Comparison of ENCODE assay signal across 29 cellular contexts in genomic region chr5:136182618-136183017, GRCh38. TPM values are rescaled to one million over a fixed set of nuclear protein-coding genes. Genes with fewer than 3 reads are reported as not detected.
DNase-seq lines count a peak whose midpoint lies in the region; ATAC-seq and TF ChIP-seq lines count a peak whose summit lies in the region.
"Had no signal": no experiment of that assay in that cellular context is flagged by ENCODE, and none has a peak within 500 bp of the region (broad histone marks: within the 10 kb centered on the region; RNA-seq: fewer than 3 reads in every experiment).

No MANE protein-coding gene starts in this region.

- no peak for TF ChIP-seq CTCF in choroid plexus epithelial cell (conservative IDR thresholded peaks at IDR 0.05; ENCODE audit: low read depth, low read length)
- no peak for TF ChIP-seq CTCF in fibroblast of pulmonary artery (IDR thresholded peaks at IDR 0.05; ENCODE audit: low read length, missing control alignments)

- no peaks in the 10 kb centered on the region for H3K9me3 ChIP-seq in GM23248 (ENCODE audit: low read depth)

- no peaks in the 10 kb centered on the region for H3K4me1 ChIP-seq in GM23248 (ENCODE audit: insufficient read depth)

- no peak overlapping the region for H3K9ac ChIP-seq in GM23248

- H3K27me3 Mint-ChIP-seq in activated T-helper 17 cell treated with anti-CD3 and anti-CD28 coated beads, Interleukin-2, amount 50 U/mL, for 72 hours, result peaks cover 3% of the 10 kb centered on the region

- H3K4me3 ChIP-seq in GM23248, result no peak overlapping the region
- no peak overlapping the region for H3K4me3 ChIP-seq in choroid plexus epithelial cell (ENCODE audit: low read depth, low read length)
- H3K4me3 ChIP-seq in fibroblast of pulmonary artery (replicated peaks; ENCODE audit: low read depth, low read length), result no peak overlapping the region
- H3K4me3 ChIP-seq: K562, PC-9 had no signal

- no peak overlapping the region for H3K27ac Mint-ChIP-seq in activated T-helper 17 cell treated with anti-CD3 and anti-CD28 coated beads, Interleukin-2, amount 50 U/mL, for 72 hours

- in situ Hi-C loops in GM23248 (cut with MboI), result loop anchor here (10.0 kb wide), 1 partner anchor 298 kb away; no protein-coding TSS in a partner anchor

- H3K36me3 Mint-ChIP-seq in activated T-helper 17 cell treated with anti-CD3 and anti-CD28 coated beads, Interleukin-2, amount 50 U/mL, for 72 hours (ENCODE audit: low read depth), result peaks cover 38% of the 10 kb centered on the region

- no peaks in the 10 kb centered on the region for H3K4me1 Mint-ChIP-seq in activated T-helper 17 cell treated with anti-CD3 and anti-CD28 coated beads, Interleukin-2, amount 50 U/mL, for 72 hours

- H3K9me2 ChIP-seq in GM23248 (ENCODE audit: insufficient read depth), result no peaks in the 10 kb centered on the region

- 95 to 100% methylated on average over 1 of the region's 1 CpG for WGBS in GM23248 (ENCODE audit: low coverage in 1 of 2, low lambda C conversion rate in 2 of 2, missing lambda C conversion rate in 2 of 2), 2 experiments

- no peak overlapping the region for H3K4me2 ChIP-seq in GM23248 (ENCODE audit: unreplicated experiment)
- H3K4me2 ChIP-seq: PC-9 had no signal

- no peak overlapping the region for H3K27ac ChIP-seq in GM23248
- H3K27ac ChIP-seq: PC-9 had no signal

- peak; percentile 74 for DNase-seq in GM23248
- peak; percentile 56 for DNase-seq in choroid plexus epithelial cell (ENCODE audit: low read depth)
- DNase-seq in fibroblast of pulmonary artery (ENCODE audit: low read depth), result peak; percentile 40
- DNase-seq in renal cortical epithelial cell (ENCODE audit: low read depth), result peak; percentile 15
- DNase-seq in NCI-H1694 treated with DMSO at 0.1 percent for 48 hours (lab: John Stamatoyannopoulos, UW), result no peak
- DNase-seq in D341Med (ENCODE audit: low spot score), result no peak
- DNase-seq in NCI-H345 treated with DMSO at 0.1 percent for 48 hours (lab: John Stamatoyannopoulos, UW; ENCODE audit: unreplicated experiment), result no peak
- DNase-seq: 8988T, ACHN, Calu3, DMS153, DND-41, H7, Kasumi-1, NCI-H1092 treated with DMSO at 0.1 percent for 48 hours, NCI-H146, NCI-H2029, NCI-H526 treated with DMSO at 0.1 percent for 48 hours, PC-9, Right ventricle myocardium superior had no signal

- H3K36me3 ChIP-seq in GM23248 (ENCODE audit: low read depth), result peaks cover 31% of the 10 kb centered on the region

- H3F3A ChIP-seq in GM23248 (ENCODE audit: insufficient read depth), result peaks cover 18% of the 10 kb centered on the region; the same call in 1 of the 2 replicates

- no peaks in the 10 kb centered on the region for H3K9me3 Mint-ChIP-seq in activated T-helper 17 cell treated with anti-CD3 and anti-CD28 coated beads, Interleukin-2, amount 50 U/mL, for 72 hours

- H4K20me1 ChIP-seq in GM23248 (ENCODE audit: insufficient read depth), result no peaks in the 10 kb centered on the region

- no peaks in the 10 kb centered on the region for H3K27me3 ChIP-seq in GM23248 (replicated peaks; ENCODE audit: insufficient read depth)

- no peak overlapping the region for H2AFZ ChIP-seq in GM23248
- H2AFZ ChIP-seq: PC-9 had no signal

- no peak for ATAC-seq in activated T-helper 17 cell treated with anti-CD3 and anti-CD28 coated beads, Interleukin-2, amount 50 U/mL, for 72 hours (replicated peaks)
- ATAC-seq: HepG2, K562 had no signal

- H3K79me2 ChIP-seq in GM23248 (ENCODE audit: insufficient read depth), result peaks cover 4% of the 10 kb centered on the region; the same call in 1 of the 2 replicates

- no peak overlapping the region for H3K4me3 Mint-ChIP-seq in activated T-helper 17 cell treated with anti-CD3 and anti-CD28 coated beads, Interleukin-2, amount 50 U/mL, for 72 hours

RNA-seq across cellular contexts. Expression of gene SMIM32, which starts 10.3 kb away (rescaled TPM):
- not detected in 2 replicates for total RNA-seq in GM23248 (2014; rRNA removed; shearing (Covaris generic))
- polyA plus RNA-seq in GM23248 (2016; fragmentation: Nextera tagmentation; extraction: Ambion mirVana), result not detected in 2 replicates
- total RNA-seq in renal cortical epithelial cell, result 0.25 TPM in 1 of 2 replicates, not detected in the other
- total RNA-seq in activated T-helper 17 cell treated with anti-CD3 and anti-CD28 coated beads, Interleukin-2, amount 50 U/mL, for 72 hours, result not detected
- total RNA-seq: HT1080, K562, M059J, NCI-H460, PC-9, Right ventricle myocardium superior, RPMI7951, SK-MEL-5 had no signal
- polyA plus RNA-seq: BJ, K562 had no signal

RNA-seq across cellular contexts. Expression of gene SMAD5, which starts 50.0 kb away (rescaled TPM):
- total RNA-seq in GM23248 (2014; rRNA removed; shearing (Covaris generic)), result 50.5 and 53.1 TPM in 2 replicates
- polyA plus RNA-seq in GM23248 (2016; fragmentation: Nextera tagmentation; extraction: Ambion mirVana), result 44.0 and 50.0 TPM in 2 replicates
- total RNA-seq in renal cortical epithelial cell, result 39.4 and 59.6 TPM in 2 replicates
- 10 to 100 TPM; 21.1 to 21.7 TPM for total RNA-seq in activated T-helper 17 cell treated with anti-CD3 and anti-CD28 coated beads, Interleukin-2, amount 50 U/mL, for 72 hours

Comparison
In these comparisons a context has a peak if more than half of its experiments do, and no peak if none do; other contexts are left out.
1. DNase-seq: peak in GM23248 (single experiment), choroid plexus epithelial cell (single experiment), fibroblast of pulmonary artery (single experiment) and renal cortical epithelial cell (single experiment); none in NCI-H1694 treated with DMSO at 0.1 percent for 48 hours (single experiment), D341Med (single experiment) and NCI-H345 treated with DMSO at 0.1 percent for 48 hours (single experiment).